ENCODE assay signal across 8 cellular contexts in the genomic region with DNA sequence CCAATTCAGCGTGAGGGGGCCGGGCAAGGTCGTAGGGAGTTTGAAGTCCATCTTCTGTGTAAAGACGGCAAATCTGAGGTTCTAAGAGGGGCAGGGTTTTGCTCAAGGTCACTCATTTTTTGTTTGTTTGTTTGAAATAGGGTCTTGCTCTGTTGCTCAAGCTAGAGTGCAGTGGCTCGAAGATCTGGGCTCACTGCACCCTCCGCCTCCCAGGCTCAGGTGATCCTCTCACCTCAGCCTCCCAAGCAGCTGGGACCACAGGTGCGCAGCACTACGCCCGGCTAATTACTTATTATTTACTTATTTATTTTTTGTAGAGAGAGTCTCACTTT. TPM values are rescaled to one million over a fixed set of nuclear protein-coding genes. Genes with fewer than 3 reads are reported as not detected.
DNase-seq lines count a peak whose midpoint lies in the region; TF ChIP-seq lines count a peak whose summit lies in the region.

No MANE protein-coding gene starts in this region.

- CTCF ChIA-PET in OCI-LY7 (lab: Charles Lee; ENCODE audit: unreplicated experiment), result no interaction called here

- 18% methylated on average over 5 to 9 of the region's 9 CpGs for WGBS in esophagus squamous epithelium, 2 donors

- H3K4me3 ChIP-seq in OCI-LY7 (ENCODE audit: low read depth, low read length, poor library complexity, severe bottlenecking), result peak overlapping the region; percentile 88
- H3K4me3 ChIP-seq in esophagus squamous epithelium, result peak overlapping the region; percentile 75 to 92 (median 86)
- peak overlapping the region; percentile 69 for H3K4me3 ChIP-seq in rectal smooth muscle tissue (ENCODE audit: low read length)

- H3K9me3 ChIP-seq in OCI-LY7 (ENCODE audit: low read length) (no peaks in the 10 kb centered on the region), esophagus squamous epithelium (no peaks in the 10 kb centered on the region)

- intact Hi-C loops in OCI-LY7 (cut with micrococcal nuclease; ENCODE audit: unreplicated experiment), result loop anchor here (10.0 kb wide), 1 partner anchor 1036 kb away; a partner anchor contains a TSS
- intact Hi-C loops in esophagus squamous epithelium (cut with DNase I), result no loop called here

- H3K9me2 ChIP-seq in OCI-LY7 (ENCODE audit: insufficient read depth, low read length), result no peaks in the 10 kb centered on the region

- no peak for TF ChIP-seq POLR2A in esophagus squamous epithelium (IDR thresholded peaks at IDR 0.05)

- H3K36me3 ChIP-seq in OCI-LY7 (ENCODE audit: insufficient read depth, low read length) (peaks cover 21% of the 10 kb centered on the region), esophagus squamous epithelium (peaks cover 0 to 18% (median 0%) of the 10 kb centered on the region in 3 donors), rectal smooth muscle tissue (ENCODE audit: control insufficient read depth, insufficient read depth, low read length) (peaks cover under 1% of the 10 kb centered on the region)

- no peaks in the 10 kb centered on the region for H3K27me3 ChIP-seq in esophagus squamous epithelium
- H3K27me3 ChIP-seq in rectal smooth muscle tissue (ENCODE audit: control insufficient read depth, insufficient read depth, low read length), result no peaks in the 10 kb centered on the region

- H3K4me1 ChIP-seq in OCI-LY7 (ENCODE audit: insufficient read depth, low read length, poor library complexity, severe bottlenecking) (peaks cover 70% of the 10 kb centered on the region), esophagus squamous epithelium (peaks cover 30 to 59% (median 35%) of the 10 kb centered on the region in 3 donors), rectal smooth muscle tissue (ENCODE audit: control insufficient read depth, insufficient read depth, low read length) (peaks cover 4% of the 10 kb centered on the region)

- peak overlapping the region; percentile 60 for H3K4me2 ChIP-seq in OCI-LY7 (ENCODE audit: low read length)

- peak overlapping the region; percentile 97 for H3K27ac ChIP-seq in OCI-LY7 (ENCODE audit: low read depth, low read length, poor library complexity, severe bottlenecking)
- H3K27ac ChIP-seq in esophagus squamous epithelium, result peak overlapping the region; percentile 89 to 95 (median 92)
- peak overlapping the region; percentile 64 for H3K27ac ChIP-seq in rectal smooth muscle tissue (ENCODE audit: low read depth, low read length)

- POLR2A ChIA-PET in OCI-LY7 (lab: Charles Lee), result interaction anchor here (1.1 to 1.4 kb wide), 3 partner anchors 19 to 25 kb away, joined by 4 to 9 read pairs (median 6); no protein-coding TSS in a partner anchor

- TF ChIP-seq CTCF in OCI-LY7 (conservative IDR thresholded peaks at IDR 0.05; ENCODE audit: low read length) (no peak), esophagus squamous epithelium (IDR thresholded peaks at IDR 0.05) (no peak)

- peaks cover 41% of the 10 kb centered on the region for H3K79me2 ChIP-seq in OCI-LY7 (ENCODE audit: insufficient read depth, low read depth, low read length)

- DNase-seq in NCI-H1105 treated with DMSO at 0.1 percent for 48 hours (lab: John Stamatoyannopoulos, UW) (peak; percentile 39), NCI-H1105 (lab: John Stamatoyannopoulos, UW) (no peak), OCI-LY7 (ENCODE audit: low spot score) (no peak), esophagus squamous epithelium (lab: John Stamatoyannopoulos, UW) (no peak), cerebellar cortex (ENCODE audit: low spot score) (no peak), SW 1271 (lab: John Stamatoyannopoulos, UW) (no peak)
- DNase-seq in stimulated activated CD8-positive, alpha-beta memory T cell treated with anti-CD3 and anti-CD28 coated beads, Interleukin-4, amount 100 ng/mL, for 48 hours, result no peak

- no TSS peak for BruUV-seq in OCI-LY7 (replicated peaks; lab: Mats Ljungman, UMichigan)

- peak overlapping the region; percentile 25 for H3K9ac ChIP-seq in rectal smooth muscle tissue (ENCODE audit: low read length)

- peaks cover 23% of the 10 kb centered on the region for H4K20me1 ChIP-seq in OCI-LY7 (ENCODE audit: insufficient read depth, low read length)

- peak overlapping the region; percentile 70 for H2AFZ ChIP-seq in OCI-LY7 (ENCODE audit: low read length)

RNA-seq across cellular contexts. Expression of a gene that starts 0.4 kb away (rescaled TPM):
- total RNA-seq in OCI-LY7 (2014; rRNA removed; shearing (Covaris generic)), result 84.6 and 111 TPM in 2 replicates
- total RNA-seq in OCI-LY7 (2022) (156 and 162 TPM in 2 replicates), esophagus squamous epithelium (100 to 1,000 TPM in 2 of 4 donors, 10 to 100 TPM in 2; 63.5 to 144 (median 95.4) TPM)

RNA-seq across cellular contexts. Expression of a gene that starts 49.7 kb away (rescaled TPM):
- total RNA-seq in OCI-LY7 (2014; rRNA removed; shearing (Covaris generic)), result not detected in 2 replicates
- total RNA-seq in OCI-LY7 (2022), result not detected in 2 replicates
- not detected for total RNA-seq in esophagus squamous epithelium
